Comparison of ENCODE assay signal across 30 cellular contexts in the genomic region with DNA sequence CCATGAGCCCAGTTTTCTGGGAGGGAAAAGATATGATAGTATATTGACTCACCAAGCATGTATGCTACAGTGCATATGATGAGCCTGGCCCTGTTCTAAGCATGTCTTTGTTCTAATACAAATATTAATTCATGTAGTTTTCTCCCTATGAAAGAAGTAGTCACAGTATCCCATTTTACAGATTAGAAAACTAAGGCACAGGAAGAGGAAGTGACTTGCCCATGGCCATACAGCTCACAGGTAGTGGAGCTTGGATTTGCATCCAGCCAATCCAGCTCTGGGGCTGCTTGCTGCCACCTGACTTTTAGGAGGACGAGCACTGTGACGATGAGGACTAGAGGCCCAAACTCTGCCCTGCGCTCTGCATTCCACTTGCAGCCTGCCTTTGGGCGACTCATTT.
"Had no signal": no experiment of that assay in that cellular context is flagged by ENCODE, and none has a peak within 500 bp of the region (broad histone marks: within the 10 kb centered on the region; RNA-seq: fewer than 3 reads in every experiment).

No MANE protein-coding gene starts in this region.

- H3K36me3 Mint-ChIP-seq: naive thymus-derived CD8-positive, alpha-beta T cell; natural killer cell treated with Interleukin-12 subunit alpha and Interleukin-12 subunit beta and Interleukin-15 and Interleukin-18, amount 100 ng/mL, for 72 hours; stimulated activated naive B cell treated with anti-CD40 and anti-IgM and Interleukin-4, amounts not matched to agents 10 μg/mL and 1 μg/mL and 100 μg/mL, for 72 hours had no signal

- H3K9me3 Mint-ChIP-seq: naive thymus-derived CD8-positive, alpha-beta T cell; natural killer cell treated with Interleukin-12 subunit alpha and Interleukin-12 subunit beta and Interleukin-15 and Interleukin-18, amount 100 ng/mL, for 72 hours; nephron progenitor cell; neural crest cell; stimulated activated naive B cell treated with anti-CD40 and anti-IgM and Interleukin-4, amounts not matched to agents 10 μg/mL and 1 μg/mL and 100 μg/mL, for 72 hours; stimulated activated naive CD8-positive, alpha-beta T cell treated with anti-CD3 and anti-CD28 coated beads, Interleukin-15, Interleukin-2, amounts not matched to agents 100 ng/mL and 50 ng/mL, for 24 hours had no signal

- H3K36me3 ChIP-seq: neutrophil, pancreas, prostate gland, spleen, stomach, thoracic aorta, thyroid gland, tibial nerve, upper lobe of left lung, vagina had no signal

- H3K27ac ChIP-seq: neutrophil, pancreas, prostate gland, skin epidermis, spleen, stomach, thoracic aorta, thyroid gland, tibial nerve, upper lobe of left lung, vagina had no signal

- H3K9me3 ChIP-seq: neutrophil, pancreas, prostate gland, spleen, stomach, thoracic aorta, thyroid gland, tibial nerve, upper lobe of left lung, vagina had no signal

- DNase-seq: naive thymus-derived CD8-positive, alpha-beta T cell; nephron progenitor cell; nucleus accumbens; pancreas; retina; right cardiac atrium; spleen; stimulated activated CD4-positive, alpha-beta T cell treated with anti-CD3 and anti-CD28 coated beads, Interleukin-12 subunit alpha, Interleukin-12 subunit beta, amount 100 ng/mL, for 4 hours; stimulated activated CD4-positive, alpha-beta T cell treated with anti-CD3 and anti-CD28 coated beads, Interleukin-1b, Interleukin-23, amount 100 ng/mL, for 48 hours; stimulated activated CD4-positive, alpha-beta T cell treated with anti-CD3 and anti-CD28 coated beads, Interleukin-4, amount 100 ng/mL, for 1 hour; stimulated activated CD4-positive, alpha-beta T cell treated with anti-CD3 and anti-CD28 coated beads, Interleukin-4, amount 100 ng/mL, for 4 hours; stimulated activated CD8-positive, alpha-beta memory T cell treated with anti-CD3 and anti-CD28 coated beads, Interleukin-4, amount 100 ng/mL, for 48 hours; stimulated activated naive B cell treated with anti-CD40 and anti-IgM and Interleukin-4, amounts not matched to agents 10 μg/mL and 1 μg/mL and 100 μg/mL, for 72 hours; stimulated activated naive CD4-positive, alpha-beta T cell treated with Interleukin-2 at 50 U/mL for 16 hours; stomach; thyroid gland; trophoblast cell had no signal

- FAIRE-seq: pancreas, urothelium cell line had no signal

- H3K4me3 ChIP-seq: pancreas, prostate gland, skin epidermis, smooth muscle cell, spleen, stomach, thoracic aorta, thyroid gland, tibial nerve, upper lobe of left lung, vagina had no signal

- H3K4me2 ChIP-seq: smooth muscle cell had no signal

- H3K27me3 ChIP-seq: pancreas, thyroid gland, tibial nerve, upper lobe of left lung, vagina had no signal

- H3K4me1 ChIP-seq: pancreas had no signal

- ATAC-seq: naive thymus-derived CD8-positive, alpha-beta T cell; natural killer cell treated with Interleukin-12 subunit alpha and Interleukin-12 subunit beta and Interleukin-15 and Interleukin-18, amount 100 ng/mL, for 72 hours; pancreas; right cardiac atrium; sciatic nerve; stimulated activated naive B cell treated with anti-CD40 and anti-IgM and Interleukin-4, amounts not matched to agents 10 μg/mL and 1 μg/mL and 100 μg/mL, for 72 hours had no signal

- H3K27ac Mint-ChIP-seq: naive thymus-derived CD8-positive, alpha-beta T cell; natural killer cell treated with Interleukin-12 subunit alpha and Interleukin-12 subunit beta and Interleukin-15 and Interleukin-18, amount 100 ng/mL, for 72 hours; nephron progenitor cell; stimulated activated naive B cell treated with anti-CD40 and anti-IgM and Interleukin-4, amounts not matched to agents 10 μg/mL and 1 μg/mL and 100 μg/mL, for 72 hours; stimulated activated naive CD8-positive, alpha-beta T cell treated with anti-CD3 and anti-CD28 coated beads, Interleukin-15, Interleukin-2, amounts not matched to agents 100 ng/mL and 50 ng/mL, for 24 hours had no signal

- H3K4me3 Mint-ChIP-seq: naive thymus-derived CD8-positive, alpha-beta T cell; natural killer cell treated with Interleukin-12 subunit alpha and Interleukin-12 subunit beta and Interleukin-15 and Interleukin-18, amount 100 ng/mL, for 72 hours; nephron progenitor cell; neural crest cell; stimulated activated naive B cell treated with anti-CD40 and anti-IgM and Interleukin-4, amounts not matched to agents 10 μg/mL and 1 μg/mL and 100 μg/mL, for 72 hours; stimulated activated naive CD8-positive, alpha-beta T cell treated with anti-CD3 and anti-CD28 coated beads, Interleukin-15, Interleukin-2, amounts not matched to agents 100 ng/mL and 50 ng/mL, for 24 hours had no signal
